Comparison of ENCODE assay signal across 1 cellular context in genomic region chr16:56950455-56950854, GRCh38.
TF ChIP-seq lines count a peak whose summit lies in the region.

No MANE protein-coding gene starts in this region.

TF ChIP-seq in K562, 482 proteins besides CTCF, POLR2A, EP300 and RAD21:
- TF ChIP-seq ZBED1 (IDR thresholded peaks at IDR 0.05) (no peak), STAG1 (CRISPR knock-in tag; IDR thresholded peaks at IDR 0.05; ENCODE audit: borderline replicate concordance) (no peak), IRF2 (CRISPR knock-in tag; IDR thresholded peaks at IDR 0.05) (no peak), RBM34 (IDR thresholded peaks at IDR 0.05; ENCODE audit: borderline replicate concordance, insufficient read depth, low read length) (no peak), HNRNPH1 (optimal IDR thresholded peaks at IDR 0.05; ENCODE audit: low read depth, low read length) (no peak), POLR2H (tag; IDR thresholded peaks at IDR 0.05; ENCODE audit: low read depth) (no peak), GTF2A2 (tag; IDR thresholded peaks at IDR 0.05) (no peak), ZNF436 (CRISPR knock-in tag; IDR thresholded peaks at IDR 0.05) (no peak), RBM15 (IDR thresholded peaks at IDR 0.05; ENCODE audit: insufficient read depth, low read length) (no peak), FOS (IDR thresholded peaks at IDR 0.05; ENCODE audit: extremely low read depth, insufficient read length) (no peak), ZNF655 (CRISPR knock-in tag; IDR thresholded peaks at IDR 0.05) (no peak), RBM17 (IDR thresholded peaks at IDR 0.05; ENCODE audit: borderline replicate concordance, low read depth, low read length) (no peak), ZNF232 (CRISPR knock-in tag; IDR thresholded peaks at IDR 0.05) (no peak), MTA3 (IDR thresholded peaks at IDR 0.05; ENCODE audit: borderline replicate concordance) (no peak), CBX8 (IDR thresholded peaks at IDR 0.05; ENCODE audit: borderline replicate concordance, extremely low read depth, low read depth, low read length, poor library complexity, severe bottlenecking) (no peak), ZNF41 (CRISPR knock-in tag; conservative IDR thresholded peaks at IDR 0.05) (no peak)
